ENCODE assay signal across 15 cellular contexts in genomic region chr12:22700126-22700525, GRCh38.
DNase-seq lines count a peak whose midpoint lies in the region; ATAC-seq lines count a peak whose summit lies in the region.
"Had no signal": no experiment of that assay in that cellular context is flagged by ENCODE, and none has a peak within 500 bp of the region (broad histone marks: within the 10 kb centered on the region; RNA-seq: fewer than 3 reads in every experiment).

No MANE protein-coding gene starts in this region.

- DNase-seq in HT1080 (ENCODE audit: low read depth) (peak; percentile 7), brain pericyte (ENCODE audit: low read depth, low spot score) (peak; percentile 57), kidney tubule cell (ENCODE audit: low spot score) (peak; percentile 96), superior temporal gyrus (ENCODE audit: extremely low spot score) (no peak)
- DNase-seq: activated effector memory CD4-positive, alpha-beta T cell treated with Interleukin-2 at 50 U/mL for 16 hours; BE2C; DND-41; effector CD4-positive, alpha-beta T cell; left cardiac atrium; stimulated activated CD4-positive, alpha-beta T cell treated with anti-CD3 and anti-CD28 coated beads, Interleukin-2, amount 100 ng/mL, for 24 hours; transverse colon had no signal

- H3K9ac ChIP-seq in BLaER1 treated with 17β-estradiol and CSF1 and Interleukin-3, amounts not matched to agents 10 nM and 100 nM = no peak overlapping the region

- H3K27ac ChIP-seq in BLaER1 treated with 17β-estradiol and CSF1 and Interleukin-3, amounts not matched to agents 10 nM and 100 nM = peak overlapping the region in 3 of 11 experiments; percentile 0 to 29 (median 22); a peak in 1 of 22 replicates
- H3K27ac ChIP-seq: transverse colon had no signal

- peaks cover 0 to 19% (median 10%) of the 10 kb centered on the region in 10 experiments; a peak in 17 of 20 replicates for H3K4me1 ChIP-seq in BLaER1 treated with 17β-estradiol and CSF1 and Interleukin-3, amounts not matched to agents 10 nM and 100 nM
- H3K4me1 ChIP-seq: BE2C, transverse colon had no signal

- H3K36me3 ChIP-seq in BLaER1 treated with 17β-estradiol and CSF1 and Interleukin-3, amounts not matched to agents 10 nM and 100 nM = no peaks in the 10 kb centered on the region
- H3K36me3 ChIP-seq: BE2C, transverse colon had no signal

- ATAC-seq in HG03159 (IDR thresholded peaks at IDR 0.05; ENCODE audit: unreplicated experiment) = no peak
- no peak for ATAC-seq in GM21529 (IDR thresholded peaks at IDR 0.05; ENCODE audit: unreplicated experiment)
- ATAC-seq in HG02623 (IDR thresholded peaks at IDR 0.05; ENCODE audit: unreplicated experiment) = no peak

- peaks cover 3 to 9% (median 4%) of the 10 kb centered on the region in 11 experiments; a peak in 16 of 22 replicates for H3K9me3 ChIP-seq in BLaER1 treated with 17β-estradiol and CSF1 and Interleukin-3, amounts not matched to agents 10 nM and 100 nM (replicated peaks in 1 of 11)
- H3K9me3 ChIP-seq: BE2C, transverse colon had no signal

- peak overlapping the region; percentile 18 to 52 (median 35); a peak in 16 of 22 replicates for H3K4me2 ChIP-seq in BLaER1 treated with 17β-estradiol and CSF1 and Interleukin-3, amounts not matched to agents 10 nM and 100 nM

- H4K20me1 ChIP-seq in BLaER1 treated with 17β-estradiol and CSF1 and Interleukin-3, amounts not matched to agents 10 nM and 100 nM = no peaks in the 10 kb centered on the region; a peak in 1 of 22 replicates

- no peaks in the 10 kb centered on the region for H3K27me3 ChIP-seq in BLaER1 treated with 17β-estradiol and CSF1 and Interleukin-3, amounts not matched to agents 10 nM and 100 nM
- H3K27me3 ChIP-seq: BE2C, transverse colon had no signal

- no peak overlapping the region for H3K4me3 ChIP-seq in BLaER1 treated with 17β-estradiol and CSF1 and Interleukin-3, amounts not matched to agents 10 nM and 100 nM
- H3K4me3 ChIP-seq: transverse colon had no signal
